17 cellular contexts compared by ENCODE assay signal in the genomic region with DNA sequence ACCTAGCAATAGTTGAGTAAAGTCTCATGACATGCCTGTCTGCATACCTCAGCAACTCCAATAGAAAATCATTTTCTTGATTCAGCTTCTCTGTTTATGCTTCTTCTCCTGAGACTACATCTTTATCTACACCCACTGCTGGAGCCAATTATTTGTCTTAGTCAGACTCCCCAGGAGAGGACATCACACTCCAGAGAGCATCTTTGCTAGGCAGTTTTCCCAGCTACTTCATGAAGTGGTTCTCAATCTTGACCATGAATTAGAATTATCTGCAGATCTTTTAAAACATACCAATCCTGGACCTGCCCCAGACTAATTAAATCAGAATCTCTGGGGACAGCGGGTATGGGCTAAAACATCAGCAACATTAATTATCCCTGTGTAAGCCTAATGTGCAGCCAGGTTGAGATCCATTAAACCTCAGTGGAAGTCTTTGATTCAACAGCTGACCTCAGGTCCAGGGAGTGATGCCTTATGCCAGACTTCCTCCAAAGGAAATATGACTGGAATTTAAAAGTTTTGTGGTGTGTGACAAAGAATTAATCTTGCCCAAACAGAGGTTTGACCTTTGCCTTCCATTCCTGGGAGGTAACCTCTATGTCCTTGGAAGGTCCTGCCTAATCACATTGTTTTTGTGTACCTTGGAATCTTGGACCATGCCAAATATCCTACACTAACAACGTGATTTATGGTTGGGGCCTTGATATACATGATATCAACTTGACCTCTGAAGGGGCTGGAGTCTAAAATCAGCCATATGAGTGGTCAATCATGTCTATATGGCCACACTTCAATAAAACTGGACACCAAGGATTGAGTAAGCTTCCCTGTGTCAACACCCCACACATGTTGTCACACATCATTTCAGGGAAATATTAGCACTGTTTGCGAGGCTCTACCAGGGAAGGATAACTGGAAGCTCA.
A peak's percentile ranks its signal among the peaks of the same experiment; 100 is the strongest.
DNase-seq lines count a peak whose midpoint lies in the region; TF ChIP-seq lines count a peak whose summit lies in the region.
"Had no signal": no experiment of that assay in that cellular context is flagged by ENCODE, and none has a peak within 500 bp of the region (broad histone marks: within the 10 kb centered on the region; RNA-seq: fewer than 3 reads in every experiment).

No MANE protein-coding gene starts in this region.

- H3K4me2 ChIP-seq in mesenchymal stem cell (ENCODE audit: low read length, poor library complexity, severe bottlenecking): no peak overlapping the region

- H4K91ac ChIP-seq in mesenchymal stem cell (ENCODE audit: low read length): peak overlapping the region; percentile 57

- DNase-seq in BJ (ENCODE audit: low read depth): peak; percentile 81
- DNase-seq in LHCN-M2 (ENCODE audit: low read depth): peak; percentile 84
- peak; percentile 60 for DNase-seq in choroid plexus epithelial cell (ENCODE audit: low read depth)
- peak; percentile 39 for DNase-seq in mesenchymal stem cell
- DNase-seq in vagina (ENCODE audit: extremely low spot score in 2 of 2): no peak
- no peak for DNase-seq in cerebellum (ENCODE audit: low spot score)
- no peak for DNase-seq in iPS-NIHi11 (ENCODE audit: low spot score)
- DNase-seq in Peyer's patch: no peak
- DNase-seq: activated naive CD4-positive, alpha-beta T cell treated with anti-CD3 and anti-CD28 coated beads for 36 hours; colonic mucosa; gastrocnemius medialis; KG1; left cardiac atrium; NCI-H748 treated with DMSO at 0.1 percent for 48 hours; nephron progenitor cell; right lobe of liver had no signal

- peak overlapping the region; percentile 5 for H2AK5ac ChIP-seq in mesenchymal stem cell (ENCODE audit: low read length, severe bottlenecking)

- H3K27me3 ChIP-seq in BJ (ENCODE audit: control insufficient read depth, insufficient read depth, low read length) (no peaks in the 10 kb centered on the region), mesenchymal stem cell (ENCODE audit: control insufficient read depth in 1 of 2, insufficient read depth in 1 of 2, low read length in 2 of 2) (no peaks in the 10 kb centered on the region), vagina (no peaks in the 10 kb centered on the region), Peyer's patch (no peaks in the 10 kb centered on the region)
- H3K27me3 ChIP-seq: colonic mucosa, gastrocnemius medialis, right lobe of liver had no signal

- H2BK12ac ChIP-seq in mesenchymal stem cell (ENCODE audit: low read length in 2 of 2): peak overlapping the region; percentile 4 to 88

- no peak overlapping the region for H2BK15ac ChIP-seq in mesenchymal stem cell (ENCODE audit: low read depth, poor library complexity, severe bottlenecking)

- TF ChIP-seq CTCF in BJ (IDR thresholded peaks at IDR 0.05; ENCODE audit: insufficient read depth, low read depth, low read length): no peak
- no peak for TF ChIP-seq CTCF in choroid plexus epithelial cell (conservative IDR thresholded peaks at IDR 0.05; ENCODE audit: low read depth, low read length)
- TF ChIP-seq CTCF in vagina (IDR thresholded peaks at IDR 0.05): no peak
- TF ChIP-seq CTCF in Peyer's patch (IDR thresholded peaks at IDR 0.05): no peak

- POLR2A ChIA-PET in BJ (lab: Charles Lee): no interaction called here

- H3K14ac ChIP-seq in mesenchymal stem cell (ENCODE audit: low read length in 2 of 2): no peak overlapping the region

- no peaks in the 10 kb centered on the region for H3K79me1 ChIP-seq in mesenchymal stem cell (replicated peaks; ENCODE audit: low read length, poor library complexity, severe bottlenecking)

- H3K36me3 ChIP-seq in BJ (ENCODE audit: control insufficient read depth, insufficient read depth, low read length): no peaks in the 10 kb centered on the region
- H3K36me3 ChIP-seq in mesenchymal stem cell (ENCODE audit: control insufficient read depth in 1 of 2, insufficient read depth in 2 of 2, low read depth in 1 of 2, low read length in 2 of 2): no peaks in the 10 kb centered on the region
- no peaks in the 10 kb centered on the region for H3K36me3 ChIP-seq in vagina
- no peaks in the 10 kb centered on the region for H3K36me3 ChIP-seq in Peyer's patch
- H3K36me3 ChIP-seq: colonic mucosa, gastrocnemius medialis, right lobe of liver had no signal

- no peak overlapping the region for H3K4me3 ChIP-seq in BJ (ENCODE audit: low read depth, low read length)
- H3K4me3 ChIP-seq in choroid plexus epithelial cell (ENCODE audit: low read depth, low read length): no peak overlapping the region
- H3K4me3 ChIP-seq in mesenchymal stem cell (ENCODE audit: insufficient read depth in 1 of 2, low read depth in 1 of 2, low read length in 2 of 2): no peak overlapping the region
- no peak overlapping the region for H3K4me3 ChIP-seq in vagina
- H3K4me3 ChIP-seq in Peyer's patch: no peak overlapping the region
- H3K4me3 ChIP-seq: colonic mucosa, gastrocnemius medialis, right lobe of liver had no signal

- CTCF ChIA-PET in BJ (lab: Yijun Ruan, JAX): interaction anchor here (1.0 to 1.6 kb wide), 2 partner anchors 32 to 416 kb away, joined by 3 read pairs; no protein-coding TSS in a partner anchor

- peak overlapping the region; percentile 61 for H2BK5ac ChIP-seq in mesenchymal stem cell (ENCODE audit: low read depth, low read length, poor library complexity, severe bottlenecking)

- H3K9me3 ChIP-seq in mesenchymal stem cell (ENCODE audit: control insufficient read depth, low read length): no peaks in the 10 kb centered on the region
- no peaks in the 10 kb centered on the region for H3K9me3 ChIP-seq in vagina
- H3K9me3 ChIP-seq in Peyer's patch: no peaks in the 10 kb centered on the region
- H3K9me3 ChIP-seq: colonic mucosa, gastrocnemius medialis had no signal

- H3K9ac ChIP-seq in mesenchymal stem cell (ENCODE audit: low read length): no peak overlapping the region

- peak overlapping the region; percentile 84 for H3K27ac ChIP-seq in mesenchymal stem cell (ENCODE audit: low read length, poor library complexity, severe bottlenecking)
- no peak overlapping the region for H3K27ac ChIP-seq in vagina
- H3K27ac ChIP-seq in Peyer's patch: no peak overlapping the region
- H3K27ac ChIP-seq: colonic mucosa, gastrocnemius medialis, right lobe of liver, VCaP had no signal

- intact Hi-C loops in vagina (cut with DNase I): no loop called here

- WGBS in mesenchymal stem cell: 52% methylated on average over 2 of the region's 3 CpGs

- peak overlapping the region; percentile 21 for H2BK120ac ChIP-seq in mesenchymal stem cell (ENCODE audit: low read depth, low read length)

- peak overlapping the region; percentile 48 to 49 for H3K18ac ChIP-seq in mesenchymal stem cell (ENCODE audit: low read depth in 1 of 2, low read length in 2 of 2)

- peak overlapping the region; percentile 35 for H4K8ac ChIP-seq in mesenchymal stem cell (ENCODE audit: low read length)

- no peak overlapping the region for H3K4ac ChIP-seq in mesenchymal stem cell (ENCODE audit: low read depth in 1 of 2, low read length in 2 of 2)

- TF ChIP-seq POLR2A in vagina (IDR thresholded peaks at IDR 0.05) (no peak), Peyer's patch (IDR thresholded peaks at IDR 0.05) (no peak)

- no peak overlapping the region for H3K23ac ChIP-seq in mesenchymal stem cell (ENCODE audit: low read length in 2 of 2)

- no peak overlapping the region for H2AFZ ChIP-seq in mesenchymal stem cell (ENCODE audit: low read depth, low read length)

- H3K4me1 ChIP-seq in mesenchymal stem cell (ENCODE audit: control insufficient read depth, insufficient read depth, low read depth, low read length): peaks cover 1% of the 10 kb centered on the region
- H3K4me1 ChIP-seq in vagina: no peaks in the 10 kb centered on the region
- H3K4me1 ChIP-seq in Peyer's patch: no peaks in the 10 kb centered on the region
- H3K4me1 ChIP-seq: colonic mucosa, gastrocnemius medialis, right lobe of liver had no signal

Comparison
In these comparisons a context has a peak if more than half of its experiments do, and no peak if none do; other contexts are left out.
1. DNase-seq: peak in BJ (single experiment), LHCN-M2 (single experiment), choroid plexus epithelial cell (single experiment) and mesenchymal stem cell (single experiment); none in vagina (0 of 2), cerebellum (single experiment), iPS-NIHi11 (single experiment) and Peyer's patch (0 of 3).